ENCODE assay signal across 1 cellular context in genomic region chr1:236748471-236748870, GRCh38.
TF ChIP-seq lines count a peak whose summit lies in the region.

No MANE protein-coding gene starts in this region.

TF ChIP-seq in K562, 482 proteins besides CTCF, POLR2A, EP300 and RAD21 (continued from another document):
- TF ChIP-seq ZBTB49 (CRISPR knock-in tag; IDR thresholded peaks at IDR 0.05; ENCODE audit: borderline replicate concordance), result no peak
- no peak for TF ChIP-seq MGA (IDR thresholded peaks at IDR 0.05)
- TF ChIP-seq TAF9B (IDR thresholded peaks at IDR 0.05; ENCODE audit: partially characterized antibody), result no peak
- no peak for TF ChIP-seq ZBTB17 (CRISPR knock-in tag; IDR thresholded peaks at IDR 0.05)
- TF ChIP-seq ZNF232 (CRISPR knock-in tag; IDR thresholded peaks at IDR 0.05), result no peak
- no peak for TF ChIP-seq ZNF551 (CRISPR knock-in tag; IDR thresholded peaks at IDR 0.05)
- no peak for TF ChIP-seq ZNF699 (CRISPR knock-in tag; IDR thresholded peaks at IDR 0.05; ENCODE audit: insufficient replicate concordance)
- no peak for TF ChIP-seq ZNF449 (CRISPR knock-in tag; IDR thresholded peaks at IDR 0.05)
